8 cellular contexts compared by ENCODE assay signal in the genomic region with DNA sequence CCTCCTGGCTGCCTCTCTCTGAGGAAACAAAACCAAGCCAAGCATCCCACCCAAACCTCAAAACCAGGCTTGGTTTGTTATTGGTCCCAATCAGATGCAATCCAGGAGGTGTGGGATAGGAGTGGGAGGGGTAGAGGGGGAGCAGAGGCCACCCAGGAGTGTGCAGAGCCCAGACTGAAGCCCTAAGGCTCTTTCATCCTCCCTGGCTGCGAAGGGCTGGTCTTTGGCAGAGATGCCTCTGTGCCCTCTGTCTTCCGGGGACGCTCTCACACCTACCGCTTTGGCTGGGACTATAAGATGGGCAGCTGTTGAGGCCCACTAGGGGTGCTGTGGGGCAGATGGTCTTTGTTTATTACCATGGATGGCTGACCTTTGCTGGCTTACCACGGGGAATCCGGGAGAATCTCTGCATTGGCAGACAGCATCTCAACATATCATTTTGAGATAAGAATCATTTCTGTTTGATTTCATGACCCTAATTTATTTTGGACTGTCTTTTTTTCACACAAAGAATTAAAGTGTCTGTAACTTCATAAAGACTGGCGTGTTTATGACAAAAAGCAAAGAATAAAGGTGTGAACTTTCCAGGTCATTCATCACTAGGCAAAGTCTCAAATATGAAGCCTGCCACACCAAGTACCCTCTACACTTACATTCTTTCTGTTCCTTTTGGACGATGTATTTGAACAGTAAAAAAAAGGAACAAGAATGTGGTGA. TPM values are rescaled to one million over a fixed set of nuclear protein-coding genes. Genes with fewer than 3 reads are reported as not detected.
DNase-seq lines count a peak whose midpoint lies in the region; ATAC-seq and TF ChIP-seq lines count a peak whose summit lies in the region.

No MANE protein-coding gene starts in this region.

- intact Hi-C loops in heart right ventricle (cut with DNase I), result loop anchor here in 2 of 10 donors (10.0 kb wide), 1 partner anchor 52 kb away; no protein-coding TSS in a partner anchor

- H3K4me3 ChIP-seq in CD8-positive, alpha-beta memory T cell (ENCODE audit: low read length), result no peak overlapping the region
- no peak overlapping the region for H3K4me3 ChIP-seq in heart right ventricle

- POLR2A ChIA-PET in CD8-positive, alpha-beta memory T cell (lab: Charles Lee), result no interaction called here

- peak in 8 of 9 donors; percentile 30 to 60 (median 56) for TF ChIP-seq CTCF in heart right ventricle (IDR thresholded peaks at IDR 0.05)

- H3K36me3 Mint-ChIP-seq in CD8-positive, alpha-beta memory T cell, result peaks cover 0 to 3% (median 2%) of the 10 kb centered on the region in 3 donors
- no peaks in the 10 kb centered on the region for H3K36me3 Mint-ChIP-seq in activated naive CD4-positive, alpha-beta T cell treated with anti-CD3 and anti-CD28 coated beads, Interleukin-2, amount 10 ng/mL, durations not matched to agents 7 days and 5 days

- no peak overlapping the region for H3K4me3 Mint-ChIP-seq in CD8-positive, alpha-beta memory T cell
- H3K4me3 Mint-ChIP-seq in activated naive CD4-positive, alpha-beta T cell treated with anti-CD3 and anti-CD28 coated beads, Interleukin-2, amount 10 ng/mL, durations not matched to agents 7 days and 5 days, result no peak overlapping the region

- no peaks in the 10 kb centered on the region for H3K4me1 ChIP-seq in CD8-positive, alpha-beta memory T cell (ENCODE audit: insufficient read depth, low read length)
- H3K4me1 ChIP-seq in heart right ventricle, result peaks cover 0 to 17% (median 5%) of the 10 kb centered on the region in 9 donors

- H3K9me3 Mint-ChIP-seq in CD8-positive, alpha-beta memory T cell, result no peaks in the 10 kb centered on the region
- no peaks in the 10 kb centered on the region for H3K9me3 Mint-ChIP-seq in activated naive CD4-positive, alpha-beta T cell treated with anti-CD3 and anti-CD28 coated beads, Interleukin-2, amount 10 ng/mL, durations not matched to agents 7 days and 5 days

- peak overlapping the region in 5 of 8 donors; percentile 8 to 75 (median 40) for H3K27ac Mint-ChIP-seq in CD8-positive, alpha-beta memory T cell
- H3K27ac Mint-ChIP-seq in activated naive CD4-positive, alpha-beta T cell treated with anti-CD3 and anti-CD28 coated beads, Interleukin-2, amount 10 ng/mL, durations not matched to agents 7 days and 5 days, result no peak overlapping the region

- peaks cover 18 to 20% of the 10 kb centered on the region in 2 donors for H3K27me3 Mint-ChIP-seq in CD8-positive, alpha-beta memory T cell
- peaks cover 65% of the 10 kb centered on the region for H3K27me3 Mint-ChIP-seq in activated naive CD4-positive, alpha-beta T cell treated with anti-CD3 and anti-CD28 coated beads, Interleukin-2, amount 10 ng/mL, durations not matched to agents 7 days and 5 days

- peak in 3 of 5 donors; percentile 12 to 60 (median 18) for DNase-seq in CD8-positive, alpha-beta memory T cell
- DNase-seq in NCI-H774 (lab: John Stamatoyannopoulos, UW) (peak; percentile 4), heart right ventricle (peak in 1 of 2 donors; percentile 31), NOMO-1 treated with dmso at 0.1 percent for 144 hours (lab: John Stamatoyannopoulos, UW; ENCODE audit: unreplicated experiment) (no peak)
- DNase-seq in activated naive CD4-positive, alpha-beta T cell treated with anti-CD3 and anti-CD28 coated beads, Interleukin-2, amount 10 ng/mL, durations not matched to agents 7 days and 5 days, result peak; percentile 54
- DNase-seq in stimulated activated CD4-positive, alpha-beta T cell treated with anti-CD3 and anti-CD28 coated beads, Interleukin-4, amount 100 ng/mL, for 1 hour, result peak; percentile 13

- H3K27me3 ChIP-seq in CD8-positive, alpha-beta memory T cell (ENCODE audit: insufficient read depth, low read length, poor library complexity, severe bottlenecking), result peaks cover 4% of the 10 kb centered on the region
- H3K27me3 ChIP-seq in heart right ventricle, result peaks cover 0 to 17% (median 0%) of the 10 kb centered on the region in 7 donors

- H3K36me3 ChIP-seq in CD8-positive, alpha-beta memory T cell (ENCODE audit: insufficient read depth, low read length), result no peaks in the 10 kb centered on the region
- no peaks in the 10 kb centered on the region for H3K36me3 ChIP-seq in heart right ventricle

- peaks cover 6 to 10% (median 8%) of the 10 kb centered on the region in 3 donors for H3K4me1 Mint-ChIP-seq in CD8-positive, alpha-beta memory T cell
- peaks cover 2% of the 10 kb centered on the region for H3K4me1 Mint-ChIP-seq in activated naive CD4-positive, alpha-beta T cell treated with anti-CD3 and anti-CD28 coated beads, Interleukin-2, amount 10 ng/mL, durations not matched to agents 7 days and 5 days

- ATAC-seq in GM18909 (IDR thresholded peaks at IDR 0.05; ENCODE audit: poor library complexity, unreplicated experiment), result peak; percentile 89
- ATAC-seq in HG03175 (IDR thresholded peaks at IDR 0.05; ENCODE audit: unreplicated experiment), result peak; percentile 91
- ATAC-seq in heart right ventricle, result peak in 7 of 8 donors; percentile 38 to 74 (median 63)

- no peak overlapping the region for H3K27ac ChIP-seq in CD8-positive, alpha-beta memory T cell (ENCODE audit: low read depth, low read length)
- H3K27ac ChIP-seq in heart right ventricle, result no peak overlapping the region

- 36 to 37% methylated on average over 8 of the region's 8 CpGs for WGBS in heart right ventricle, 2 donors

- H3K9me3 ChIP-seq in CD8-positive, alpha-beta memory T cell (ENCODE audit: low read length), result no peaks in the 10 kb centered on the region
- no peaks in the 10 kb centered on the region for H3K9me3 ChIP-seq in heart right ventricle

- CTCF ChIA-PET in CD8-positive, alpha-beta memory T cell (lab: Charles Lee), result interaction anchor here (0.9 to 1.4 kb wide), 2 partner anchors 13 to 171 kb away, joined by 3 read pairs; no protein-coding TSS in a partner anchor
- CTCF ChIA-PET in activated naive CD4-positive, alpha-beta T cell treated with anti-CD3 and anti-CD28 coated beads, Interleukin-2, amount 10 ng/mL, durations not matched to agents 7 days and 5 days (lab: Charles Lee), result interaction anchor here (0.6 to 2.1 kb wide), 2 partner anchors 10 to 354 kb away, joined by 3 to 6 read pairs; no protein-coding TSS in a partner anchor

RNA-seq across cellular contexts. Expression of a gene that starts 6.5 kb away (rescaled TPM):
- not detected for total RNA-seq in CD8-positive, alpha-beta memory T cell
- polyA plus RNA-seq in CD8-positive, alpha-beta memory T cell, result not detected
- 10 to 100 TPM in 5 of 10 donors, 1 to 10 TPM in 5; 6.9 to 16.9 (median 10.4) TPM for total RNA-seq in heart right ventricle
- 1 to 10 TPM; 3.8 to 9.2 TPM for polyA plus RNA-seq in heart right ventricle

RNA-seq across cellular contexts. Expression of a gene that starts 25.7 kb away (rescaled TPM):
- total RNA-seq in CD8-positive, alpha-beta memory T cell, result 10 to 100 TPM; 34.2 to 34.5 TPM
- polyA plus RNA-seq in CD8-positive, alpha-beta memory T cell, result 32.5 TPM
- total RNA-seq in heart right ventricle, result 10 to 100 TPM in 2 of 10 donors, 1 to 10 TPM in 8; 6.8 to 11.4 (median 8.2) TPM
- polyA plus RNA-seq in heart right ventricle, result 10 to 100 TPM in 1 of 2 donors, 1 to 10 TPM in 1; 5.6 to 10.5 TPM

RNA-seq across cellular contexts. Expression of a gene that starts 49.4 kb away (rescaled TPM):
- total RNA-seq in CD8-positive, alpha-beta memory T cell, result 100 to 1,000 TPM; 209 to 231 TPM
- polyA plus RNA-seq in CD8-positive, alpha-beta memory T cell, result 464 TPM
- total RNA-seq in heart right ventricle, result 100 to 1,000 TPM; 526 to 798 (median 653) TPM
- polyA plus RNA-seq in heart right ventricle, result 100 to 1,000 TPM; 211 to 876 TPM

Comparison
In these comparisons a context has a peak if more than half of its experiments do, and no peak if none do; other contexts are left out.
1. RNA of a gene that starts 6.5 kb away (total RNA-seq): 6.9 to 16.9 TPM in heart right ventricle; not detected in CD8-positive, alpha-beta memory T cell; every median in the first group is over 4 times any median in the second.
2. Peak in every context shown above with its lines, with median percentiles within 50 percentile points of each other: ATAC-seq.